In genomic region chr5:64655596-64655995, GRCh38 we compare ENCODE assay signal across 8 cellular contexts. TPM values are rescaled to one million over a fixed set of nuclear protein-coding genes. Genes with fewer than 3 reads are reported as not detected.
"Had no signal": no experiment of that assay in that cellular context is flagged by ENCODE, and none has a peak within 500 bp of the region (broad histone marks: within the 10 kb centered on the region; RNA-seq: fewer than 3 reads in every experiment).

No MANE protein-coding gene starts in this region.

- FAIRE-seq: G401.6, GM12878, GM12891, GM12892, GM18507, GM19239 had no signal

- DNase-seq: GDM1, GF-D8 had no signal

- ATAC-seq: GM12878 had no signal

- H3K4me3 ChIP-seq: GM12878 had no signal

RNA-seq across cellular contexts. Expression of gene SHISAL2B, which starts 34.7 kb away (rescaled TPM):
- total RNA-seq: GM12878 had no signal
- polyA plus RNA-seq: GM12878 had no signal
